Comparison of ENCODE assay signal across 8 cellular contexts in genomic region chr12:7017870-7018349, GRCh38. TPM values are rescaled to one million over a fixed set of nuclear protein-coding genes. Genes with fewer than 3 reads are reported as not detected.
DNase-seq lines count a peak whose midpoint lies in the region; ATAC-seq and TF ChIP-seq lines count a peak whose summit lies in the region.

No MANE protein-coding gene starts in this region.

- H3K4me1 ChIP-seq in SK-N-SH (ENCODE audit: control insufficient read depth in 1 of 2, insufficient read depth in 2 of 2, low read depth in 1 of 2, low read length in 1 of 2) (peaks cover 0 to 8% of the 10 kb centered on the region in 2 experiments; a peak in 2 of 4 replicates), esophagus squamous epithelium (peaks cover 18 to 38% (median 21%) of the 10 kb centered on the region in 3 donors)

- H3F3A ChIP-seq in SK-N-SH (replicated peaks; ENCODE audit: insufficient read depth), result peaks cover 5% of the 10 kb centered on the region

- no peak for DNase-seq in AG04450 (ENCODE audit: low read depth, low spot score)
- DNase-seq in SK-N-SH, result peak; percentile 81
- no peak for DNase-seq in esophagus squamous epithelium (lab: John Stamatoyannopoulos, UW)
- no peak for DNase-seq in omental fat pad (ENCODE audit: low spot score)
- no peak for DNase-seq in pons (ENCODE audit: low spot score)
- DNase-seq in retina, result no peak

- 5% methylated on average over 11 of the region's 25 CpGs for WGBS in SK-N-SH (ENCODE audit: low lambda C conversion rate)
- 0 to 5% methylated on average over 11 of the region's 25 CpGs for WGBS in esophagus squamous epithelium, 2 donors

- TF ChIP-seq RAD21 in SK-N-SH (IDR thresholded peaks at IDR 0.05; ENCODE audit: low read length), result no peak

- H3K9me3 ChIP-seq in AG04450 (ENCODE audit: control insufficient read depth, insufficient read depth, low read length) (no peaks in the 10 kb centered on the region), SK-N-SH (no peaks in the 10 kb centered on the region), esophagus squamous epithelium (no peaks in the 10 kb centered on the region)

- ATAC-seq in GM18505 (IDR thresholded peaks at IDR 0.05; ENCODE audit: unreplicated experiment) (peak; percentile 18), HG03196 (IDR thresholded peaks at IDR 0.05; ENCODE audit: unreplicated experiment) (peak; percentile 23), omental fat pad (ENCODE audit: low FRiP score) (peak; percentile 24)

- H3K4me3 ChIP-seq in AG04450 (ENCODE audit: low read depth, low read length) (peak overlapping the region; percentile 90), SK-N-SH (ENCODE audit: low read depth in 2 of 2, low read length in 1 of 2) (peak overlapping the region; percentile 77 to 91), esophagus squamous epithelium (peak overlapping the region; percentile 58 to 98 (median 73))

- H3K79me2 ChIP-seq in SK-N-SH (ENCODE audit: insufficient read depth), result no peaks in the 10 kb centered on the region

- H3K27ac ChIP-seq in AG04450 (ENCODE audit: low read depth, low read length), result peak overlapping the region; percentile 47
- H3K27ac ChIP-seq in SK-N-SH (ENCODE audit: low read depth in 2 of 2, low read length in 1 of 2), result peak overlapping the region; percentile 47 to 90; a peak in 3 of 4 replicates
- H3K27ac ChIP-seq in esophagus squamous epithelium, result peak overlapping the region; percentile 89 to 96 (median 90)

- no peaks in the 10 kb centered on the region for H3K27me3 ChIP-seq in AG04450 (ENCODE audit: control insufficient read depth, insufficient read depth, low read length)
- no peaks in the 10 kb centered on the region for H3K27me3 ChIP-seq in SK-N-SH (ENCODE audit: insufficient read depth)
- no peaks in the 10 kb centered on the region for H3K27me3 ChIP-seq in esophagus squamous epithelium

- intact Hi-C loops in esophagus squamous epithelium (cut with DNase I), result no loop called here

- H3K36me3 ChIP-seq in SK-N-SH (replicated peaks in 1 of 2; ENCODE audit: control insufficient read depth in 1 of 2, insufficient read depth in 2 of 2, low read length in 1 of 2) (peaks cover 2 to 3% of the 10 kb centered on the region in 2 experiments), esophagus squamous epithelium (peaks cover 0 to 16% (median 0%) of the 10 kb centered on the region in 3 donors)

- no peak for TF ChIP-seq CTCF in AG04450 (IDR thresholded peaks at IDR 0.05; ENCODE audit: low read depth, low read length)
- no peak; the same call in 1 of the 2 replicates for TF ChIP-seq CTCF in SK-N-SH (IDR thresholded peaks at IDR 0.05)
- TF ChIP-seq CTCF in esophagus squamous epithelium (IDR thresholded peaks at IDR 0.05), result no peak
- no peak for TF ChIP-seq CTCF in omental fat pad (IDR thresholded peaks at IDR 0.05)

- POLR2A ChIA-PET in AG04450 (lab: Yijun Ruan, JAX) (interaction anchor here (0.6 to 1.6 kb wide), 3 partner anchors 43 to 91 kb away, joined by 3 to 5 read pairs (median 4); partner anchors contain the start of gene C1S), SK-N-SH (lab: Yijun Ruan, JAX) (interaction anchor here (0.6 to 1.6 kb wide), 5 partner anchors 8 to 74 kb away, joined by 3 to 8 read pairs (median 4); partner anchors contain the start of genes C12orf57 and RNU7-1)

- no peaks in the 10 kb centered on the region for H3K9me2 ChIP-seq in SK-N-SH

- peak overlapping the region; percentile 65 for H3K9ac ChIP-seq in SK-N-SH

- H2AFZ ChIP-seq in SK-N-SH (ENCODE audit: low read depth), result peak overlapping the region; percentile 93

- no peak for TF ChIP-seq EP300 in SK-N-SH (IDR thresholded peaks at IDR 0.05; ENCODE audit: borderline replicate concordance in 1 of 2, low read depth in 1 of 2, low read length in 1 of 2)

- CTCF ChIA-PET in AG04450 (lab: Charles Lee) (interaction anchor here (0.5 to 2.0 kb wide), 15 partner anchors 9 to 945 kb away, joined by 3 to 7 read pairs (median 4); partner anchors contain the start of genes C1RL and C1S), SK-N-SH (lab: Yijun Ruan, JAX) (interaction anchor here (0.6 to 1.7 kb wide), 17 partner anchors 8 to 320 kb away, joined by 3 to 8 read pairs (median 3); partner anchors contain the start of genes C1RL and C1S)

- H3K4me2 ChIP-seq in SK-N-SH, result peak overlapping the region; percentile 83

- TF ChIP-seq POLR2A in GM18505 (IDR thresholded peaks at IDR 0.05; ENCODE audit: borderline replicate concordance, extremely low read depth, insufficient read depth, insufficient read length) (no peak), esophagus squamous epithelium (IDR thresholded peaks at IDR 0.05) (no peak)

- H4K20me1 ChIP-seq in SK-N-SH (ENCODE audit: insufficient read depth), result no peaks in the 10 kb centered on the region

TF ChIP-seq in SK-N-SH, 30 proteins besides CTCF, POLR2A, EP300 and RAD21 (continues in another document):
- TF ChIP-seq MXI1 (IDR thresholded peaks at IDR 0.05; ENCODE audit: low read depth, low read length), result peak; percentile 89
- 0 out of 2 replicates have a peak, but pooled peaks have one; percentile 15 for TF ChIP-seq MAX (IDR thresholded peaks at IDR 0.05; ENCODE audit: low read depth)
- no peak for TF ChIP-seq EZH2phosphoT487 (IDR thresholded peaks at IDR 0.05; ENCODE audit: borderline replicate concordance, low read depth)
- no peak for TF ChIP-seq RXRA (IDR thresholded peaks at IDR 0.05; ENCODE audit: borderline replicate concordance, low read depth)
- TF ChIP-seq CHD2 (IDR thresholded peaks at IDR 0.05; ENCODE audit: low read length, partially characterized antibody), result no peak
- TF ChIP-seq JUND (IDR thresholded peaks at IDR 0.05), result no peak
- no peak for TF ChIP-seq TEAD4 (IDR thresholded peaks at IDR 0.05; ENCODE audit: borderline replicate concordance, insufficient read depth)
- no peak for TF ChIP-seq RFX5 (IDR thresholded peaks at IDR 0.05; ENCODE audit: low read length)
- TF ChIP-seq FOSL2 (IDR thresholded peaks at IDR 0.05; ENCODE audit: borderline replicate concordance, low read depth), result no peak
- no peak for TF ChIP-seq FOXM1 (IDR thresholded peaks at IDR 0.05; ENCODE audit: low read depth)
- no peak for TF ChIP-seq REST (IDR thresholded peaks at IDR 0.05; ENCODE audit: low read depth, low read length)
- TF ChIP-seq SIN3A (IDR thresholded peaks at IDR 0.05; ENCODE audit: borderline replicate concordance, low read depth, low read length), result 0 out of 2 replicates have a peak, but pooled peaks have one; percentile 5
- TF ChIP-seq NFIC (IDR thresholded peaks at IDR 0.05; ENCODE audit: borderline replicate concordance), result no peak

RNA-seq across cellular contexts. Expression of gene LPCAT3, which starts 0.4 kb away (rescaled TPM):
- polyA plus RNA-seq in AG04450 (2011; rRNA removed), result 36.0 and 37.6 TPM in 2 replicates
- polyA minus RNA-seq in AG04450 (2011; rRNA and poly(A)+ RNA removed), result 29.1 and 29.4 TPM in 2 replicates
- 23.8 and 29.2 TPM in 2 replicates for polyA plus RNA-seq in SK-N-SH (2012; rRNA removed)
- 19.4 and 22.0 TPM in 2 replicates for polyA plus RNA-seq in SK-N-SH (2012; cell fraction: cytosol; rRNA removed)
- 28.2 and 39.6 TPM in 2 replicates for polyA plus RNA-seq in SK-N-SH (2012; cell fraction: nucleus; rRNA removed)
- total RNA-seq in esophagus squamous epithelium, result 10 to 100 TPM; 27.5 to 46.3 (median 32.7) TPM
- 10 to 100 TPM; 41.7 to 58.2 (median 47.9) TPM for total RNA-seq in omental fat pad

RNA-seq across cellular contexts. Expression of gene C1S, which starts 42.6 kb away (rescaled TPM):
- polyA plus RNA-seq in AG04450 (2011; rRNA removed) (406 and 458 TPM in 2 replicates), SK-N-SH (2012; rRNA removed) (14.5 and 19.3 TPM in 2 replicates)
- 153 TPM in 2 replicates for polyA minus RNA-seq in AG04450 (2011; rRNA and poly(A)+ RNA removed)
- 14.1 and 14.8 TPM in 2 replicates for polyA plus RNA-seq in SK-N-SH (2012; cell fraction: cytosol; rRNA removed)
- 17.6 and 29.5 TPM in 2 replicates for polyA plus RNA-seq in SK-N-SH (2012; cell fraction: nucleus; rRNA removed)
- total RNA-seq in esophagus squamous epithelium (100 to 1,000 TPM in 2 of 4 donors, 10 to 100 TPM in 2; 25.2 to 375 (median 110) TPM), omental fat pad (100 to 1,000 TPM; 490 to 872 (median 705) TPM)

RNA-seq across cellular contexts. Expression of gene EMG1, which starts 47.2 kb away (rescaled TPM):
- polyA plus RNA-seq in AG04450 (2011; rRNA removed), result 46.1 and 47.8 TPM in 2 replicates
- polyA minus RNA-seq in AG04450 (2011; rRNA and poly(A)+ RNA removed), result 19.2 and 19.7 TPM in 2 replicates
- 77.4 and 82.8 TPM in 2 replicates for polyA plus RNA-seq in SK-N-SH (2012; rRNA removed)
- 74.4 and 76.0 TPM in 2 replicates for polyA plus RNA-seq in SK-N-SH (2012; cell fraction: cytosol; rRNA removed)
- 73.4 and 75.5 TPM in 2 replicates for polyA plus RNA-seq in SK-N-SH (2012; cell fraction: nucleus; rRNA removed)
- total RNA-seq in esophagus squamous epithelium, result 10 to 100 TPM; 16.1 to 39.5 (median 36.2) TPM
- 10 to 100 TPM; 28.8 to 47.1 (median 30.8) TPM for total RNA-seq in omental fat pad

RNA-seq across cellular contexts. Expression of gene PHB2, which starts 47.4 kb away (rescaled TPM):
- polyA plus RNA-seq in AG04450 (2011; rRNA removed), result 242 and 255 TPM in 2 replicates
- polyA minus RNA-seq in AG04450 (2011; rRNA and poly(A)+ RNA removed), result 137 and 161 TPM in 2 replicates
- 386 and 447 TPM in 2 replicates for polyA plus RNA-seq in SK-N-SH (2012; rRNA removed)
- polyA plus RNA-seq in SK-N-SH (2012; cell fraction: cytosol; rRNA removed), result 287 and 379 TPM in 2 replicates
- 324 and 396 TPM in 2 replicates for polyA plus RNA-seq in SK-N-SH (2012; cell fraction: nucleus; rRNA removed)
- 100 to 1,000 TPM; 127 to 259 (median 241) TPM for total RNA-seq in esophagus squamous epithelium
- 100 to 1,000 TPM; 173 to 218 (median 189) TPM for total RNA-seq in omental fat pad
